ENCODE assay signal across 11 cellular contexts in genomic region chr1:233598891-233599541, GRCh38. TPM values are rescaled to one million over a fixed set of nuclear protein-coding genes. Genes with fewer than 3 reads are reported as not detected.
DNase-seq lines count a peak whose midpoint lies in the region; ATAC-seq and TF ChIP-seq lines count a peak whose summit lies in the region.
"Had no signal": no experiment of that assay in that cellular context is flagged by ENCODE, and none has a peak within 500 bp of the region (broad histone marks: within the 10 kb centered on the region; RNA-seq: fewer than 3 reads in every experiment).

No MANE protein-coding gene starts in this region.

- intact Hi-C loops in CD14-positive monocyte (cut with micrococcal nuclease): no loop called here
- intact Hi-C loops in left colon (cut with DNase I, micrococcal nuclease): no loop called here

- H3K9me3 ChIP-seq in effector memory CD4-positive, alpha-beta T cell (ENCODE audit: control insufficient read depth, low read length): no peaks in the 10 kb centered on the region

- no peaks in the 10 kb centered on the region for H3K4me1 ChIP-seq in effector memory CD4-positive, alpha-beta T cell (ENCODE audit: control insufficient read depth, insufficient read depth, low read length, poor library complexity, severe bottlenecking)

- TF ChIP-seq CTCF in GM06990 (IDR thresholded peaks at IDR 0.05; ENCODE audit: insufficient read depth, low read length, poor library complexity, severe bottlenecking) (no peak), osteocyte (IDR thresholded peaks at IDR 0.05) (no peak), CD14-positive monocyte (IDR thresholded peaks at IDR 0.05) (no peak)

- H3K27ac Mint-ChIP-seq in T-helper 1 cell treated with Interleukin-12 subunit alpha and Interleukin-12 subunit beta and Interleukin-4 antibody, amounts not matched to agents 30 μg/mL and 1 μg/mL, for 36 hours: peak overlapping the region; percentile 76
- H3K27ac Mint-ChIP-seq in osteocyte (ENCODE audit: unreplicated experiment) (no peak overlapping the region), CD14-positive monocyte (no peak overlapping the region)

- DNase-seq in GM06990 (ENCODE audit: extremely low read depth, insufficient read length): peak; percentile 78
- DNase-seq in osteocyte (ENCODE audit: extremely low spot score, unreplicated experiment): no peak
- DNase-seq in CD14-positive monocyte (ENCODE audit: low spot score): no peak
- no peak for DNase-seq in left colon
- no peak for DNase-seq in effector memory CD4-positive, alpha-beta T cell
- DNase-seq: DMS79 treated with DMSO at 0.1 percent for 48 hours, IMR-90 had no signal

- no peaks in the 10 kb centered on the region for H3K27me3 Mint-ChIP-seq in T-helper 1 cell treated with Interleukin-12 subunit alpha and Interleukin-12 subunit beta and Interleukin-4 antibody, amounts not matched to agents 30 μg/mL and 1 μg/mL, for 36 hours (ENCODE audit: low read depth)
- no peaks in the 10 kb centered on the region for H3K27me3 Mint-ChIP-seq in osteocyte (ENCODE audit: unreplicated experiment)
- H3K27me3 Mint-ChIP-seq in CD14-positive monocyte (ENCODE audit: low read depth in 3 of 3): peaks cover 0 to 4% (median 2%) of the 10 kb centered on the region in 3 donors

- no peaks in the 10 kb centered on the region for H3K27me3 ChIP-seq in GM06990 (replicated peaks; ENCODE audit: control insufficient read depth, insufficient read depth, low read length)
- no peaks in the 10 kb centered on the region for H3K27me3 ChIP-seq in effector memory CD4-positive, alpha-beta T cell (replicated peaks; ENCODE audit: control insufficient read depth, insufficient read depth, low read length, poor library complexity, severe bottlenecking)

- no peak overlapping the region for H3K4me3 ChIP-seq in GM06990 (replicated peaks; ENCODE audit: low read depth, low read length)
- H3K4me3 ChIP-seq in effector memory CD4-positive, alpha-beta T cell (ENCODE audit: insufficient read depth, low read depth, low read length, poor library complexity, severe bottlenecking): no peak overlapping the region

- H3K9me3 Mint-ChIP-seq in T-helper 1 cell treated with Interleukin-12 subunit alpha and Interleukin-12 subunit beta and Interleukin-4 antibody, amounts not matched to agents 30 μg/mL and 1 μg/mL, for 36 hours: no peaks in the 10 kb centered on the region
- peaks cover 11% of the 10 kb centered on the region for H3K9me3 Mint-ChIP-seq in osteocyte (ENCODE audit: unreplicated experiment)
- peaks cover 0 to 6% (median 1%) of the 10 kb centered on the region in 7 donors for H3K9me3 Mint-ChIP-seq in CD14-positive monocyte

- peak; percentile 82 for ATAC-seq in GM19023 (IDR thresholded peaks at IDR 0.05; ENCODE audit: unreplicated experiment)
- peak; percentile 88 for ATAC-seq in HG02852 (IDR thresholded peaks at IDR 0.05; ENCODE audit: unreplicated experiment)
- ATAC-seq in left colon: no peak

- no peaks in the 10 kb centered on the region for H3K36me3 Mint-ChIP-seq in T-helper 1 cell treated with Interleukin-12 subunit alpha and Interleukin-12 subunit beta and Interleukin-4 antibody, amounts not matched to agents 30 μg/mL and 1 μg/mL, for 36 hours (ENCODE audit: low read depth)
- no peaks in the 10 kb centered on the region for H3K36me3 Mint-ChIP-seq in osteocyte (ENCODE audit: unreplicated experiment)
- no peaks in the 10 kb centered on the region for H3K36me3 Mint-ChIP-seq in CD14-positive monocyte
- H3K36me3 Mint-ChIP-seq: activated naive CD4-positive, alpha-beta T cell treated with anti-CD3 and anti-CD28 coated beads, Interleukin-2, amount 50 U/mL, for 72 hours had no signal

- H3K4me3 Mint-ChIP-seq in T-helper 1 cell treated with Interleukin-12 subunit alpha and Interleukin-12 subunit beta and Interleukin-4 antibody, amounts not matched to agents 30 μg/mL and 1 μg/mL, for 36 hours: peak overlapping the region; percentile 22
- H3K4me3 Mint-ChIP-seq in osteocyte (ENCODE audit: unreplicated experiment) (no peak overlapping the region), CD14-positive monocyte (no peak overlapping the region)

- H3K36me3 ChIP-seq in GM06990 (ENCODE audit: control insufficient read depth, insufficient read depth, low read length): no peaks in the 10 kb centered on the region
- no peaks in the 10 kb centered on the region for H3K36me3 ChIP-seq in effector memory CD4-positive, alpha-beta T cell (ENCODE audit: control insufficient read depth, insufficient read depth, low read length)

- H3K27ac ChIP-seq in effector memory CD4-positive, alpha-beta T cell (ENCODE audit: insufficient read depth, low read length, poor library complexity, severe bottlenecking): no peak overlapping the region

- H3K4me1 Mint-ChIP-seq in T-helper 1 cell treated with Interleukin-12 subunit alpha and Interleukin-12 subunit beta and Interleukin-4 antibody, amounts not matched to agents 30 μg/mL and 1 μg/mL, for 36 hours (ENCODE audit: low read depth): peaks cover 6% of the 10 kb centered on the region
- H3K4me1 Mint-ChIP-seq in osteocyte (ENCODE audit: unreplicated experiment) (no peaks in the 10 kb centered on the region), CD14-positive monocyte (no peaks in the 10 kb centered on the region)

RNA-seq across cellular contexts. Expression of gene KCNK1, which starts 14.9 kb away (rescaled TPM):
- total RNA-seq in osteocyte (not detected in 2 replicates), left colon (10 to 100 TPM; 56.5 to 61.4 TPM)
- polyA plus RNA-seq in CD14-positive monocyte: not detected

Comparison
In these comparisons a context has a peak if more than half of its experiments do, and no peak if none do; other contexts are left out.
1. RNA of gene KCNK1, which starts 14.9 kb away (total RNA-seq): 56.5 to 61.4 TPM in left colon; not detected in osteocyte; every median in the first group is over 10 times any median in the second.